In genomic region chr12:47634127-47634526, GRCh38 we compare ENCODE assay signal across 24 cellular contexts.
"Had no signal": no experiment of that assay in that cellular context is flagged by ENCODE, and none has a peak within 500 bp of the region (broad histone marks: within the 10 kb centered on the region; RNA-seq: fewer than 3 reads in every experiment).

No MANE protein-coding gene starts in this region.

- H3K4me3 ChIP-seq: ascending aorta, cardiac muscle cell, colonic mucosa, SJCRH30, SK-N-MC had no signal

- DNase-seq: activated CD4-positive, alpha-beta memory T cell treated with anti-CD3 and anti-CD28 coated beads for 36 hours; activated CD4-positive, alpha-beta T cell treated with anti-CD3 and anti-CD28 coated beads, Interleukin-2, amount 50 U/mL, for 1 hour; activated CD8-positive, alpha-beta memory T cell treated with anti-CD3 and anti-CD28 coated beads, Interleukin-2, amount 50 U/mL, for 48 hours; activated effector memory CD4-positive, alpha-beta T cell treated with Interleukin-2 at 50 U/mL for 16 hours; activated naive CD4-positive, alpha-beta T cell treated with anti-CD3 and anti-CD28 coated beads, Interleukin-2, amount 10 ng/mL, durations not matched to agents 7 days and 5 days; activated T-cell treated with anti-CD3 and anti-CD28 coated beads, Interleukin-2, amount 50 U/mL, for 48 hours; amygdala; colonic mucosa; NCI-H1105; NCI-H1417 treated with DMSO at 0.1 percent for 48 hours; NCI-H187 treated with DMSO at 0.1 percent for 48 hours; NCI-H2081 treated with DMSO at 0.1 percent for 48 hours; NCI-H226; NCI-H446 treated with DMSO at 0.1 percent for 48 hours; NCI-H524; SHP77; SJCRH30; T1000 had no signal

- H3K27me3 Mint-ChIP-seq: activated CD4-positive, alpha-beta memory T cell treated with anti-CD3 and anti-CD28 coated beads for 36 hours; activated naive CD4-positive, alpha-beta T cell treated with anti-CD3 and anti-CD28 coated beads, Interleukin-2, amount 10 ng/mL, durations not matched to agents 7 days and 5 days; activated naive CD8-positive, alpha-beta T cell; central memory CD8-positive, alpha-beta T cell had no signal

- H3K9me3 ChIP-seq: ascending aorta, colonic mucosa had no signal

- H3K4me1 Mint-ChIP-seq: activated naive CD4-positive, alpha-beta T cell treated with anti-CD3 and anti-CD28 coated beads, Interleukin-2, amount 10 ng/mL, durations not matched to agents 7 days and 5 days had no signal

- H3K4me3 Mint-ChIP-seq: activated CD4-positive, alpha-beta memory T cell treated with anti-CD3 and anti-CD28 coated beads for 36 hours; activated naive CD4-positive, alpha-beta T cell treated with anti-CD3 and anti-CD28 coated beads, Interleukin-2, amount 10 ng/mL, durations not matched to agents 7 days and 5 days; activated naive CD8-positive, alpha-beta T cell; central memory CD8-positive, alpha-beta T cell had no signal

- H3K27ac Mint-ChIP-seq: activated CD4-positive, alpha-beta memory T cell treated with anti-CD3 and anti-CD28 coated beads for 36 hours; activated naive CD4-positive, alpha-beta T cell treated with anti-CD3 and anti-CD28 coated beads, Interleukin-2, amount 10 ng/mL, durations not matched to agents 7 days and 5 days; activated naive CD8-positive, alpha-beta T cell had no signal

- H3K27ac ChIP-seq: ascending aorta, cardiac muscle cell, colonic mucosa, SJCRH30, SK-N-MC had no signal

- H3K27me3 ChIP-seq: ascending aorta, cardiac muscle cell, colonic mucosa, SJCRH30 had no signal

- H3K4me1 ChIP-seq: colonic mucosa, SJCRH30 had no signal

- ATAC-seq: Panc1 had no signal

- H3K36me3 ChIP-seq: ascending aorta, colonic mucosa, SJCRH30 had no signal

- H3K9me3 Mint-ChIP-seq: central memory CD8-positive, alpha-beta T cell had no signal
